ENCODE assay signal across 11 cellular contexts in genomic region chr5:158590936-158591863, GRCh38.
DNase-seq lines count a peak whose midpoint lies in the region; ATAC-seq and TF ChIP-seq lines count a peak whose summit lies in the region.
"Had no signal": no experiment of that assay in that cellular context is flagged by ENCODE, and none has a peak within 500 bp of the region (broad histone marks: within the 10 kb centered on the region; RNA-seq: fewer than 3 reads in every experiment).

No MANE protein-coding gene starts in this region.

- H3K4me1 ChIP-seq in BLaER1 treated with 17β-estradiol and CSF1 and Interleukin-3, amounts not matched to agents 10 nM and 100 nM, result peaks cover 9 to 52% (median 40%) of the 10 kb centered on the region in 10 experiments; a peak in 18 of 20 replicates

- peak overlapping the region in 9 of 11 experiments; percentile 44 to 94 (median 76); a peak in 18 of 22 replicates for H3K4me2 ChIP-seq in BLaER1 treated with 17β-estradiol and CSF1 and Interleukin-3, amounts not matched to agents 10 nM and 100 nM

- no peaks in the 10 kb centered on the region for H3K9me3 Mint-ChIP-seq in MCF 10A (ENCODE audit: unreplicated experiment)
- no peaks in the 10 kb centered on the region for H3K9me3 Mint-ChIP-seq in activated naive CD8-positive, alpha-beta T cell treated with anti-CD3 and anti-CD28 coated beads, Interleukin-2, amount 50 U/mL, for 24 hours
- H3K9me3 Mint-ChIP-seq in naive thymus-derived CD8-positive, alpha-beta T cell, result peaks cover 0 to 3% (median under 1%) of the 10 kb centered on the region in 9 donors

- H3K27me3 ChIP-seq in BLaER1 treated with 17β-estradiol and CSF1 and Interleukin-3, amounts not matched to agents 10 nM and 100 nM, result no peaks in the 10 kb centered on the region

- H3K9me3 ChIP-seq in BLaER1 treated with 17β-estradiol and CSF1 and Interleukin-3, amounts not matched to agents 10 nM and 100 nM (replicated peaks in 1 of 11), result peaks cover 13 to 53% (median 48%) of the 10 kb centered on the region in 11 experiments

- no peaks in the 10 kb centered on the region for H4K20me1 ChIP-seq in BLaER1 treated with 17β-estradiol and CSF1 and Interleukin-3, amounts not matched to agents 10 nM and 100 nM

- CTCF ChIA-PET in MCF 10A (lab: Yijun Ruan, JAX), result interaction anchor here (0.5 to 0.7 kb wide), 3 partner anchors 9 to 363 kb away, joined by 3 read pairs; no protein-coding TSS in a partner anchor

- H3K4me3 ChIP-seq in BLaER1 treated with 17β-estradiol and CSF1 and Interleukin-3, amounts not matched to agents 10 nM and 100 nM, result no peak overlapping the region

- no peak overlapping the region for H3K27ac Mint-ChIP-seq in MCF 10A (ENCODE audit: low read depth, unreplicated experiment)
- no peak overlapping the region for H3K27ac Mint-ChIP-seq in activated naive CD8-positive, alpha-beta T cell treated with anti-CD3 and anti-CD28 coated beads, Interleukin-2, amount 50 U/mL, for 24 hours
- no peak overlapping the region for H3K27ac Mint-ChIP-seq in naive thymus-derived CD8-positive, alpha-beta T cell

- H3K36me3 ChIP-seq in BLaER1 treated with 17β-estradiol and CSF1 and Interleukin-3, amounts not matched to agents 10 nM and 100 nM, result peaks cover 0 to 4% (median 0%) of the 10 kb centered on the region in 11 experiments; a peak in 4 of 22 replicates

- BruUV-seq in MCF 10A (replicated peaks; lab: Mats Ljungman, UMichigan), result no TSS peak

- H3K9ac ChIP-seq in BLaER1 treated with 17β-estradiol and CSF1 and Interleukin-3, amounts not matched to agents 10 nM and 100 nM, result no peak overlapping the region

- POLR2A ChIA-PET in MCF 10A (lab: Yijun Ruan, JAX), result interaction anchor here (0.8 kb wide), 1 partner anchor 12 kb away, joined by 3 read pairs; no protein-coding TSS in a partner anchor
- POLR2A ChIA-PET in naive thymus-derived CD8-positive, alpha-beta T cell (lab: Charles Lee), result no interaction called here

- no peak overlapping the region for H3K27ac ChIP-seq in BLaER1 treated with 17β-estradiol and CSF1 and Interleukin-3, amounts not matched to agents 10 nM and 100 nM

- no peak for TF ChIP-seq CTCF in MCF 10A (IDR thresholded peaks at IDR 0.05; ENCODE audit: unreplicated experiment)

- intact Hi-C loops in MCF 10A (cut with micrococcal nuclease), result no loop called here

- H3K4me1 Mint-ChIP-seq in MCF 10A (ENCODE audit: insufficient read depth, unreplicated experiment), result peaks cover 16% of the 10 kb centered on the region
- H3K4me1 Mint-ChIP-seq in activated naive CD8-positive, alpha-beta T cell treated with anti-CD3 and anti-CD28 coated beads, Interleukin-2, amount 50 U/mL, for 24 hours, result peaks cover 2% of the 10 kb centered on the region
- H3K4me1 Mint-ChIP-seq in naive thymus-derived CD8-positive, alpha-beta T cell, result peaks cover 2 to 19% (median 10%) of the 10 kb centered on the region in 4 donors

- ATAC-seq in left lobe of liver (peak; percentile 63), GM18873 (IDR thresholded peaks at IDR 0.05; ENCODE audit: low FRiP score, unreplicated experiment) (no peak), HG03135 (IDR thresholded peaks at IDR 0.05; ENCODE audit: unreplicated experiment) (no peak)
- no peak for ATAC-seq in activated naive CD8-positive, alpha-beta T cell treated with anti-CD3 and anti-CD28 coated beads, Interleukin-2, amount 50 U/mL, for 24 hours
- ATAC-seq in naive thymus-derived CD8-positive, alpha-beta T cell, result no peak

- no peaks in the 10 kb centered on the region for H3K27me3 Mint-ChIP-seq in MCF 10A (ENCODE audit: insufficient read depth, unreplicated experiment)
- no peaks in the 10 kb centered on the region for H3K27me3 Mint-ChIP-seq in activated naive CD8-positive, alpha-beta T cell treated with anti-CD3 and anti-CD28 coated beads, Interleukin-2, amount 50 U/mL, for 24 hours
- peaks cover 0 to 1% (median 0%) of the 10 kb centered on the region in 5 donors for H3K27me3 Mint-ChIP-seq in naive thymus-derived CD8-positive, alpha-beta T cell

- H3K4me3 Mint-ChIP-seq in MCF 10A (ENCODE audit: unreplicated experiment), result no peak overlapping the region
- no peak overlapping the region for H3K4me3 Mint-ChIP-seq in activated naive CD8-positive, alpha-beta T cell treated with anti-CD3 and anti-CD28 coated beads, Interleukin-2, amount 50 U/mL, for 24 hours
- no peak overlapping the region for H3K4me3 Mint-ChIP-seq in naive thymus-derived CD8-positive, alpha-beta T cell

- DNase-seq in NCI-H1105 (lab: John Stamatoyannopoulos, UW) (peak; percentile 42), MCF 10A (ENCODE audit: unreplicated experiment) (peak; percentile 62), left lobe of liver (ENCODE audit: low spot score) (no peak)
- DNase-seq in activated naive CD8-positive, alpha-beta T cell treated with anti-CD3 and anti-CD28 coated beads, Interleukin-2, amount 50 U/mL, for 24 hours, result no peak
- DNase-seq in naive thymus-derived CD8-positive, alpha-beta T cell, result no peak
- DNase-seq: activated naive CD4-positive, alpha-beta T cell treated with anti-CD3 and anti-CD28 coated beads, Interleukin-2, amount 50 U/mL, for 16 hours; NCI-H2029 treated with DMSO at 0.1 percent for 48 hours; stimulated activated naive CD4-positive, alpha-beta T cell treated with Interleukin-2 at 50 U/mL for 16 hours had no signal

- no peaks in the 10 kb centered on the region for H3K36me3 Mint-ChIP-seq in MCF 10A (ENCODE audit: insufficient read depth, unreplicated experiment)
- H3K36me3 Mint-ChIP-seq in activated naive CD8-positive, alpha-beta T cell treated with anti-CD3 and anti-CD28 coated beads, Interleukin-2, amount 50 U/mL, for 24 hours (ENCODE audit: low read depth), result no peaks in the 10 kb centered on the region
- peaks cover 0 to 1% (median under 1%) of the 10 kb centered on the region in 3 donors for H3K36me3 Mint-ChIP-seq in naive thymus-derived CD8-positive, alpha-beta T cell

Comparison
In these comparisons a context has a peak if more than half of its experiments do, and no peak if none do; other contexts are left out.
1. DNase-seq: peak in NCI-H1105 (single experiment) and MCF 10A (single experiment); none in left lobe of liver (single experiment), activated naive CD8-positive, alpha-beta T cell treated with anti-CD3 and anti-CD28 coated beads, Interleukin-2, amount 50 U/mL, for 24 hours (single experiment) and naive thymus-derived CD8-positive, alpha-beta T cell (0 of 10).